8 cellular contexts compared by ENCODE assay signal in the genomic region with DNA sequence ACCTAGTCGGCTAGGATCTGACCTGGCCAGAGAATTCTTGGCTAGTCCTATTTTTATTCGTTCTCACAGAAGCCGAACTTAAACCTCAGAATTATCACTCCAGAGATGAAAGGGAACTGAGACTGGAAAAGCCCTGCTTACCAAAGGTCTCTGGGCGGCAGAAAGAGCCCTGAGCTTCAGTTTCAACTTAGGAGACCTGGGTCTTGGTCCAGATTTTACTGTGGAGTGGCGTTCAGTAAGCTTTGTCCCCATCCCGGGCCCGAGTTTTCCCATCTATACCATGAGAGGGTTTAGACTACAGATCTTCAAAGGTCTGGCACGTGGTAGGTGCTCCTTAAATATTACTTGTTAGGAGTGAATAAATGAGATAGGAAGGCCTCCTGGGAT. TPM values are rescaled to one million over a fixed set of nuclear protein-coding genes. Genes with fewer than 3 reads are reported as not detected.
DNase-seq lines count a peak whose midpoint lies in the region; ATAC-seq, FAIRE-seq and TF ChIP-seq lines count a peak whose summit lies in the region.

No MANE protein-coding gene starts in this region.

- peak overlapping the region; percentile 85 for H3K4me3 Mint-ChIP-seq in endodermal cell

- BruUV-seq in OCI-LY7 (replicated peaks; lab: Mats Ljungman, UMichigan): no TSS peak

- TF ChIP-seq POLR2A in H54 (IDR thresholded peaks at IDR 0.05; ENCODE audit: low read depth, low read length): no peak

- intact Hi-C loops in OCI-LY7 (cut with micrococcal nuclease; ENCODE audit: unreplicated experiment): loop anchor here (10.0 kb wide), 1 partner anchor 886 kb away; no protein-coding TSS in a partner anchor

- no peaks in the 10 kb centered on the region for H3K9me2 ChIP-seq in OCI-LY7 (ENCODE audit: insufficient read depth, low read length)

- H3K27ac ChIP-seq in OCI-LY7 (ENCODE audit: low read depth, low read length, poor library complexity, severe bottlenecking): peak overlapping the region; percentile 86
- no peak overlapping the region for H3K27ac ChIP-seq in endodermal cell (ENCODE audit: low read depth, low read length)

- H4K20me1 ChIP-seq in OCI-LY7 (ENCODE audit: insufficient read depth, low read length): peaks cover 10% of the 10 kb centered on the region; the same call in 1 of the 2 replicates

- H3K9me3 Mint-ChIP-seq in endodermal cell: no peaks in the 10 kb centered on the region

- no peak overlapping the region for H3K27ac Mint-ChIP-seq in endodermal cell

- POLR2A ChIA-PET in BJ (lab: Charles Lee) (no interaction called here), OCI-LY7 (lab: Charles Lee) (interaction anchor here (1.2 to 3.2 kb wide), 5 partner anchors 9 to 67 kb away, joined by 3 to 21 read pairs (median 5); partner anchors contain the start of genes SPCS2 and XRRA1)

- H2AFZ ChIP-seq in OCI-LY7 (ENCODE audit: low read length) (peak overlapping the region; percentile 82; the same call in 1 of the 2 replicates), neuron (ENCODE audit: low read depth, low read length) (peak overlapping the region; percentile 60)

- H3K4me1 ChIP-seq in OCI-LY7 (ENCODE audit: insufficient read depth, low read length, poor library complexity, severe bottlenecking): peaks cover 44% of the 10 kb centered on the region
- peaks cover 10% of the 10 kb centered on the region for H3K4me1 ChIP-seq in endodermal cell (ENCODE audit: control insufficient read depth, insufficient read depth, low read length)
- H3K4me1 ChIP-seq in neuron (ENCODE audit: insufficient read depth, low read length): no peaks in the 10 kb centered on the region

- H3K36me3 ChIP-seq in BJ (ENCODE audit: control insufficient read depth, insufficient read depth, low read length) (no peaks in the 10 kb centered on the region), OCI-LY7 (ENCODE audit: insufficient read depth, low read length) (peaks cover 23% of the 10 kb centered on the region), endodermal cell (ENCODE audit: control insufficient read depth, insufficient read depth, low read length) (no peaks in the 10 kb centered on the region), neuron (ENCODE audit: insufficient read depth, low read length) (peaks cover 7% of the 10 kb centered on the region)

- TF ChIP-seq CTCF in BJ (IDR thresholded peaks at IDR 0.05; ENCODE audit: insufficient read depth, low read depth, low read length) (no peak), OCI-LY7 (conservative IDR thresholded peaks at IDR 0.05; ENCODE audit: low read length) (no peak), endodermal cell (conservative IDR thresholded peaks at IDR 0.05) (no peak)

- CTCF ChIA-PET in BJ (lab: Yijun Ruan, JAX): interaction anchor here (1.0 to 1.9 kb wide), 4 partner anchors 9 to 253 kb away, joined by 3 to 6 read pairs (median 4); no protein-coding TSS in a partner anchor
- CTCF ChIA-PET in OCI-LY7 (lab: Charles Lee; ENCODE audit: unreplicated experiment): no interaction called here

- FAIRE-seq in H54 (lab: Jason Lieb, UNC): no peak

- H3K4me1 Mint-ChIP-seq in endodermal cell: peaks cover 18% of the 10 kb centered on the region

- H3K4me2 ChIP-seq in OCI-LY7 (ENCODE audit: low read length): peak overlapping the region; percentile 94

- H3K4me3 ChIP-seq in BJ (ENCODE audit: low read depth, low read length) (peak overlapping the region; percentile 67), OCI-LY7 (ENCODE audit: low read depth, low read length, poor library complexity, severe bottlenecking) (peak overlapping the region; percentile 94), endodermal cell (ENCODE audit: low read length) (peak overlapping the region; percentile 86), neuron (ENCODE audit: low read length) (peak overlapping the region; percentile 55)

- peak; percentile 6 for ATAC-seq in GM21423 (IDR thresholded peaks at IDR 0.05; ENCODE audit: unreplicated experiment)

- no peaks in the 10 kb centered on the region for H3K9me3 ChIP-seq in OCI-LY7 (ENCODE audit: low read length)
- H3K9me3 ChIP-seq in endodermal cell (ENCODE audit: control insufficient read depth, low read length): no peaks in the 10 kb centered on the region
- no peaks in the 10 kb centered on the region for H3K9me3 ChIP-seq in neuron (ENCODE audit: low read length)

- peaks cover 46% of the 10 kb centered on the region for H3K79me2 ChIP-seq in OCI-LY7 (ENCODE audit: insufficient read depth, low read depth, low read length)

- DNase-seq in BJ (ENCODE audit: low read depth): no peak
- DNase-seq in OCI-LY7 (ENCODE audit: low spot score): peak; percentile 31
- no peak for DNase-seq in endodermal cell
- DNase-seq in NCI-H1694 (lab: John Stamatoyannopoulos, UW): no peak
- DNase-seq in H54 (ENCODE audit: insufficient read length, low spot score): no peak
- DNase-seq in kidney glomerular epithelial cell (lab: John Stamatoyannopoulos, UW): no peak

- WGBS in endodermal cell (ENCODE audit: insufficient coverage in 1 of 2, insufficient read length in 1 of 2), 2 experiments: 8 to 16% methylated on average over 4 to 8 of the region's 8 CpGs

- peak overlapping the region; percentile 55 for H3K9ac ChIP-seq in endodermal cell (ENCODE audit: extremely low read depth, low read length, poor library complexity, severe bottlenecking)

- no peaks in the 10 kb centered on the region for H3K36me3 Mint-ChIP-seq in endodermal cell (ENCODE audit: low read depth)

- peaks cover 34% of the 10 kb centered on the region for H3K27me3 Mint-ChIP-seq in endodermal cell (ENCODE audit: insufficient read depth)

- H3K27me3 ChIP-seq in BJ (ENCODE audit: control insufficient read depth, insufficient read depth, low read length) (no peaks in the 10 kb centered on the region), endodermal cell (ENCODE audit: control insufficient read depth, insufficient read depth, low read length, poor library complexity, severe bottlenecking) (peaks cover 47% of the 10 kb centered on the region), neuron (ENCODE audit: insufficient read depth, low read length) (no peaks in the 10 kb centered on the region)

RNA-seq across cellular contexts. Expression of gene NEU3, which starts 0.5 kb away (rescaled TPM):
- 4.8 and 7.5 TPM in 2 replicates for polyA plus RNA-seq in BJ (2011; rRNA removed)
- 10.5 and 11.3 TPM in 2 replicates for polyA minus RNA-seq in BJ (2011; rRNA and poly(A)+ RNA removed)
- total RNA-seq in OCI-LY7 (2014; rRNA removed; shearing (Covaris generic)): 49.4 and 56.3 TPM in 2 replicates
- 42.6 and 44.8 TPM in 2 replicates for total RNA-seq in OCI-LY7 (2022)
- 10 to 100 TPM in 1 of 2 donors, 1 to 10 TPM in 1; 9.1 to 10.8 TPM for total RNA-seq in endodermal cell
- polyA plus RNA-seq in endodermal cell (2013, experiment 1 of 2): 7.7 TPM
- 7.0 TPM for polyA plus RNA-seq in endodermal cell (2013, experiment 2 of 2)

RNA-seq across cellular contexts. Expression of gene SPCS2, which starts 40.2 kb away (rescaled TPM):
- polyA plus RNA-seq in BJ (2011; rRNA removed): 68.3 and 160 TPM in 2 replicates
- 26.1 and 55.0 TPM in 2 replicates for polyA minus RNA-seq in BJ (2011; rRNA and poly(A)+ RNA removed)
- 38.3 and 39.6 TPM in 2 replicates for total RNA-seq in OCI-LY7 (2014; rRNA removed; shearing (Covaris generic))
- total RNA-seq in OCI-LY7 (2022) (168 and 212 TPM in 2 replicates), endodermal cell (100 to 1,000 TPM; 131 to 141 TPM)
- polyA plus RNA-seq in endodermal cell (2013, experiment 1 of 2): 228 TPM
- polyA plus RNA-seq in endodermal cell (2013, experiment 2 of 2): 200 TPM

RNA-seq across cellular contexts. Expression of gene XRRA1, which starts 40.4 kb away (rescaled TPM):
- polyA plus RNA-seq in BJ (2011; rRNA removed): 6.4 and 6.8 TPM in 2 replicates
- 7.7 and 19.0 TPM in 2 replicates for polyA minus RNA-seq in BJ (2011; rRNA and poly(A)+ RNA removed)
- total RNA-seq in OCI-LY7 (2014; rRNA removed; shearing (Covaris generic)): 19.0 and 20.3 TPM in 2 replicates
- total RNA-seq in OCI-LY7 (2022) (29.1 and 29.2 TPM in 2 replicates), endodermal cell (1 to 10 TPM; 7.2 to 9.0 TPM)
- polyA plus RNA-seq in endodermal cell (2013, experiment 1 of 2): 7.6 TPM
- 7.2 TPM for polyA plus RNA-seq in endodermal cell (2013, experiment 2 of 2)
